Comparison of ENCODE assay signal across 38 cellular contexts in the genomic region with DNA sequence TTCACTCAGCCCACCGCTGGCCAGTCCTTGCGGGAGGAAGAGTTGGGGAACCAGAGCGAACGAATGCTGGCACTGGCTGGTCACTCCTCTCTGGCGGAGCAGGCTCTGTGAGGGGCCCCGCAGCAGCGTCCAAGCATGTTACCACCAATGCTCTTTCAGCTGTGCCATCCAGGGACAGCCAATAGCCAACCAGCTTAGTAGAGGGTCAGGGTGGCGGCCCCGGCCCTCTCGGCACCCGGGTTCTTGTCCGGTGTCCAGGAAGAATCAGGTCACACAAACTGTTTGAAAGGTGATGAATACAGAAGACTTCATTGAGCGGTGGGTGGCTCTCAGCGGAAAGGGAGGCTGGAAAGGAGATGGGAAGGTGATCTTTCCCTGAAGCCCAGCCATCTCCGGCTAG.
"Had no signal": no experiment of that assay in that cellular context is flagged by ENCODE, and none has a peak within 500 bp of the region (broad histone marks: within the 10 kb centered on the region; RNA-seq: fewer than 3 reads in every experiment).

No MANE protein-coding gene starts in this region.

- H3K27me3 ChIP-seq: body of pancreas, brain microvascular endothelial cell, breast epithelium had no signal

- DNase-seq: activated B cell treated with CpG ODN at 0.5 μM for 24 hours; activated CD4-positive, alpha-beta memory T cell treated with anti-CD3 and anti-CD28 coated beads for 36 hours; activated CD4-positive, alpha-beta T cell treated with anti-CD3 and anti-CD28 coated beads for 4 hours; activated CD4-positive, alpha-beta T cell treated with anti-CD3 and anti-CD28 coated beads, Interleukin-2, amount 10 ng/mL, durations not matched to agents 24 days and 14 days; activated CD4-positive, alpha-beta T cell treated with anti-CD3 and anti-CD28 coated beads, Interleukin-2, amount 50 U/mL, for 1 hour; activated CD4-positive, alpha-beta T cell treated with anti-CD3 and anti-CD28 coated beads, Interleukin-2, amount 50 U/mL, for 4 hours; activated CD4-positive, CD25-positive, alpha-beta regulatory T cell treated with anti-CD3 and anti-CD28 coated beads, Interleukin-2, amount 50 U/mL, for 72 hours; activated CD8-positive, alpha-beta memory T cell treated with anti-CD3 and anti-CD28 coated beads, Interleukin-2, amount 50 U/mL, for 4 hours; activated CD8-positive, alpha-beta T cell treated with anti-CD3 and anti-CD28 coated beads for 36 hours; activated effector memory CD4-positive, alpha-beta T cell treated with anti-CD3 and anti-CD28 coated beads, Interleukin-2, amount 50 U/mL, for 16 hours; activated naive CD4-positive, alpha-beta T cell; activated naive CD4-positive, alpha-beta T cell treated with anti-CD3 and anti-CD28 coated beads, Interleukin-2, amount 50 U/mL, for 16 hours; activated naive CD8-positive, alpha-beta T cell treated with anti-CD3 and anti-CD28 coated beads for 36 hours; activated T-cell treated with anti-CD3 and anti-CD28 coated beads for 4 hours; activated T-cell treated with anti-CD3 and anti-CD28 coated beads, Interleukin-2, amount 50 U/mL, for 1 hour; activated T-cell treated with anti-CD3 and anti-CD28 coated beads, Interleukin-2, amount 50 U/mL, for 4 hours; activated T-cell treated with anti-CD3 and anti-CD28 coated beads, Interleukin-2, amount 50 U/mL, for 72 hours; adrenal gland; amniotic stem cell; aorta; body of pancreas; brain microvascular endothelial cell; caudate nucleus; cerebellar nuclear complex; SW 1271; T-helper 1 cell; T-helper 2 cell; T-helper 9 cell had no signal

- H3K9me3 Mint-ChIP-seq: activated B cell treated with CpG ODN at 0.5 μM for 24 hours; activated CD4-positive, alpha-beta memory T cell treated with anti-CD3 and anti-CD28 coated beads for 36 hours; activated CD4-positive, alpha-beta T cell treated with anti-CD3 and anti-CD28 coated beads, Interleukin-2, amount 10 ng/mL, durations not matched to agents 24 days and 14 days; activated CD8-positive, alpha-beta T cell treated with anti-CD3 and anti-CD28 coated beads for 36 hours; activated naive CD4-positive, alpha-beta T cell treated with anti-CD3 and anti-CD28 coated beads, Interleukin-2, amount 50 U/mL, for 72 hours; activated naive CD8-positive, alpha-beta T cell treated with anti-CD3 and anti-CD28 coated beads for 36 hours; activated T-cell treated with anti-CD3 and anti-CD28 coated beads, Interleukin-2, amount 50 U/mL, for 4 hours; activated T-cell treated with anti-CD3 and anti-CD28 coated beads, Interleukin-2, amount 50 U/mL, for 72 hours; activated T-helper 1 cell treated with anti-CD3 and anti-CD28 coated beads, Interleukin-12 subunit alpha, Interleukin-12 subunit beta, Interleukin-2, Interleukin-4 antibody, amounts not matched to agents 30 ng/mL and 10 ng/mL and 1 ng/mL, durations not matched to agents 14 hours and 24 hours and 36 hours; activated T-helper 17 cell treated with anti-CD3 and anti-CD28 coated beads, Interleukin-2, amount 50 U/mL, for 72 hours; central memory CD8-positive, alpha-beta T cell; T-helper 1 cell treated with Interleukin-12 subunit alpha and Interleukin-12 subunit beta and Interleukin-4 antibody, amounts not matched to agents 30 μg/mL and 1 μg/mL, for 36 hours; T-helper 2 cell treated with Interferon-gamma antibody and Interleukin-4, amounts not matched to agents 5 μg/mL and 100 μg/mL, for 36 hours had no signal

- H3K27ac ChIP-seq: adrenal gland, body of pancreas, brain microvascular endothelial cell, breast epithelium, VCaP had no signal

- FAIRE-seq: astrocyte, TTC549 had no signal

- H3K4me1 ChIP-seq: adrenal gland, body of pancreas, breast epithelium had no signal

- H3K4me3 ChIP-seq: adrenal gland, body of pancreas, breast epithelium had no signal

- H3K9me3 ChIP-seq: adrenal gland, body of pancreas, breast epithelium had no signal

- H3K36me3 ChIP-seq: adrenal gland, brain microvascular endothelial cell, breast epithelium had no signal

- H3K4me3 Mint-ChIP-seq: activated B cell treated with CpG ODN at 0.5 μM for 24 hours; activated CD4-positive, alpha-beta memory T cell treated with anti-CD3 and anti-CD28 coated beads for 36 hours; activated CD4-positive, alpha-beta T cell treated with anti-CD3 and anti-CD28 coated beads, Interleukin-2, amount 10 ng/mL, durations not matched to agents 24 days and 14 days; activated CD8-positive, alpha-beta T cell treated with anti-CD3 and anti-CD28 coated beads for 36 hours; activated naive CD8-positive, alpha-beta T cell treated with anti-CD3 and anti-CD28 coated beads for 36 hours; activated T-cell treated with anti-CD3 and anti-CD28 coated beads, Interleukin-2, amount 50 U/mL, for 4 hours; activated T-cell treated with anti-CD3 and anti-CD28 coated beads, Interleukin-2, amount 50 U/mL, for 72 hours; activated T-helper 1 cell treated with anti-CD3 and anti-CD28 coated beads, Interleukin-12 subunit alpha, Interleukin-12 subunit beta, Interleukin-2, Interleukin-4 antibody, amounts not matched to agents 30 ng/mL and 10 ng/mL and 1 ng/mL, durations not matched to agents 14 hours and 24 hours and 36 hours; activated T-helper 17 cell treated with anti-CD3 and anti-CD28 coated beads, Interleukin-2, amount 50 U/mL, for 72 hours; central memory CD8-positive, alpha-beta T cell; T-helper 1 cell treated with Interleukin-12 subunit alpha and Interleukin-12 subunit beta and Interleukin-4 antibody, amounts not matched to agents 30 μg/mL and 1 μg/mL, for 36 hours; T-helper 2 cell treated with Interferon-gamma antibody and Interleukin-4, amounts not matched to agents 5 μg/mL and 100 μg/mL, for 36 hours had no signal

- H3K36me3 Mint-ChIP-seq: activated CD4-positive, alpha-beta memory T cell treated with anti-CD3 and anti-CD28 coated beads for 36 hours; activated naive CD4-positive, alpha-beta T cell treated with anti-CD3 and anti-CD28 coated beads, Interleukin-2, amount 50 U/mL, for 72 hours; activated naive CD8-positive, alpha-beta T cell treated with anti-CD3 and anti-CD28 coated beads for 36 hours had no signal

- H3K4me1 Mint-ChIP-seq: activated B cell treated with CpG ODN at 0.5 μM for 24 hours; activated CD4-positive, alpha-beta T cell treated with anti-CD3 and anti-CD28 coated beads, Interleukin-2, amount 10 ng/mL, durations not matched to agents 24 days and 14 days; activated naive CD8-positive, alpha-beta T cell treated with anti-CD3 and anti-CD28 coated beads for 36 hours; activated T-helper 17 cell treated with anti-CD3 and anti-CD28 coated beads, Interleukin-2, amount 50 U/mL, for 72 hours; central memory CD8-positive, alpha-beta T cell had no signal

- ATAC-seq: activated CD8-positive, alpha-beta T cell treated with anti-CD3 and anti-CD28 coated beads for 36 hours; activated naive CD4-positive, alpha-beta T cell treated with anti-CD3 and anti-CD28 coated beads, Interleukin-2, amount 50 U/mL, for 72 hours; activated T-cell treated with anti-CD3 and anti-CD28 coated beads, Interleukin-2, amount 50 U/mL, for 4 hours; activated T-cell treated with anti-CD3 and anti-CD28 coated beads, Interleukin-2, amount 50 U/mL, for 72 hours; activated T-helper 17 cell treated with anti-CD3 and anti-CD28 coated beads, Interleukin-2, amount 50 U/mL, for 72 hours; body of pancreas had no signal

- H3K27ac Mint-ChIP-seq: activated B cell treated with CpG ODN at 0.5 μM for 24 hours; activated CD4-positive, alpha-beta memory T cell treated with anti-CD3 and anti-CD28 coated beads for 36 hours; activated CD4-positive, alpha-beta T cell treated with anti-CD3 and anti-CD28 coated beads, Interleukin-2, amount 10 ng/mL, durations not matched to agents 24 days and 14 days; activated CD8-positive, alpha-beta T cell treated with anti-CD3 and anti-CD28 coated beads for 36 hours; activated naive CD4-positive, alpha-beta T cell treated with anti-CD3 and anti-CD28 coated beads, Interleukin-2, amount 50 U/mL, for 72 hours; activated naive CD8-positive, alpha-beta T cell treated with anti-CD3 and anti-CD28 coated beads for 36 hours; activated T-cell treated with anti-CD3 and anti-CD28 coated beads, Interleukin-2, amount 50 U/mL, for 72 hours; activated T-helper 1 cell treated with anti-CD3 and anti-CD28 coated beads, Interleukin-12 subunit alpha, Interleukin-12 subunit beta, Interleukin-2, Interleukin-4 antibody, amounts not matched to agents 30 ng/mL and 10 ng/mL and 1 ng/mL, durations not matched to agents 14 hours and 24 hours and 36 hours; activated T-helper 17 cell treated with anti-CD3 and anti-CD28 coated beads, Interleukin-2, amount 50 U/mL, for 72 hours; T-helper 1 cell treated with Interleukin-12 subunit alpha and Interleukin-12 subunit beta and Interleukin-4 antibody, amounts not matched to agents 30 μg/mL and 1 μg/mL, for 36 hours; T-helper 2 cell treated with Interferon-gamma antibody and Interleukin-4, amounts not matched to agents 5 μg/mL and 100 μg/mL, for 36 hours had no signal
